Comparison of ENCODE assay signal across 28 cellular contexts in genomic region chr3:4900298-4900697, GRCh38.
DNase-seq lines count a peak whose midpoint lies in the region; ATAC-seq and TF ChIP-seq lines count a peak whose summit lies in the region.
"Had no signal": no experiment of that assay in that cellular context is flagged by ENCODE, and none has a peak within 500 bp of the region (broad histone marks: within the 10 kb centered on the region; RNA-seq: fewer than 3 reads in every experiment).

No MANE protein-coding gene starts in this region.

- intact Hi-C loops in activated CD8-positive, alpha-beta T cell treated with anti-CD3 and anti-CD28 coated beads for 36 hours (cut with micrococcal nuclease) = loop anchor here (10.0 kb wide), 1 partner anchor 75 kb away; no protein-coding TSS in a partner anchor

- no peaks in the 10 kb centered on the region for H3K27me3 Mint-ChIP-seq in activated naive CD8-positive, alpha-beta T cell
- H3K27me3 Mint-ChIP-seq in activated naive CD8-positive, alpha-beta T cell treated with anti-CD3 and anti-CD28 coated beads for 36 hours = no peaks in the 10 kb centered on the region
- no peaks in the 10 kb centered on the region for H3K27me3 Mint-ChIP-seq in activated CD8-positive, alpha-beta T cell treated with anti-CD3 and anti-CD28 coated beads for 36 hours
- H3K27me3 Mint-ChIP-seq in type B pancreatic cell = no peaks in the 10 kb centered on the region
- H3K27me3 Mint-ChIP-seq: dendritic cell treated with granulocyte-macrophage colony-stimulating factor and Interleukin-4, amounts not matched to agents 40 ng/mL and 50 ng/mL, for 4 days; naive thymus-derived CD8-positive, alpha-beta T cell; stimulated activated naive B cell treated with anti-CD40 and anti-IgM and Interleukin-4, amounts not matched to agents 10 μg/mL and 1 μg/mL and 100 μg/mL, for 72 hours had no signal

- H3K27ac Mint-ChIP-seq in activated naive CD8-positive, alpha-beta T cell = peak overlapping the region; percentile 62
- H3K27ac Mint-ChIP-seq in activated naive CD8-positive, alpha-beta T cell treated with anti-CD3 and anti-CD28 coated beads for 36 hours = no peak overlapping the region
- H3K27ac Mint-ChIP-seq in activated CD8-positive, alpha-beta T cell treated with anti-CD3 and anti-CD28 coated beads for 36 hours = no peak overlapping the region
- no peak overlapping the region for H3K27ac Mint-ChIP-seq in type B pancreatic cell
- H3K27ac Mint-ChIP-seq: dendritic cell treated with granulocyte-macrophage colony-stimulating factor and Interleukin-4, amounts not matched to agents 40 ng/mL and 50 ng/mL, for 4 days; stimulated activated naive B cell treated with anti-CD40 and anti-IgM and Interleukin-4, amounts not matched to agents 10 μg/mL and 1 μg/mL and 100 μg/mL, for 72 hours had no signal

- H3K4me3 Mint-ChIP-seq in activated naive CD8-positive, alpha-beta T cell = peak overlapping the region; percentile 27
- no peak overlapping the region for H3K4me3 Mint-ChIP-seq in activated naive CD8-positive, alpha-beta T cell treated with anti-CD3 and anti-CD28 coated beads for 36 hours
- H3K4me3 Mint-ChIP-seq in activated CD8-positive, alpha-beta T cell treated with anti-CD3 and anti-CD28 coated beads for 36 hours = no peak overlapping the region
- peak overlapping the region; percentile 51 for H3K4me3 Mint-ChIP-seq in type B pancreatic cell
- H3K4me3 Mint-ChIP-seq: dendritic cell treated with granulocyte-macrophage colony-stimulating factor and Interleukin-4, amounts not matched to agents 40 ng/mL and 50 ng/mL, for 4 days; naive thymus-derived CD8-positive, alpha-beta T cell; stimulated activated naive B cell treated with anti-CD40 and anti-IgM and Interleukin-4, amounts not matched to agents 10 μg/mL and 1 μg/mL and 100 μg/mL, for 72 hours had no signal

- no peaks in the 10 kb centered on the region for H3K36me3 ChIP-seq in right atrium auricular region
- H3K36me3 ChIP-seq: BLaER1, cardiac muscle cell, spleen had no signal

- POLR2A ChIA-PET in activated CD8-positive, alpha-beta T cell treated with anti-CD3 and anti-CD28 coated beads for 36 hours (lab: Charles Lee) = interaction anchor here (0.9 kb wide), 1 partner anchor 11 kb away, joined by 3 read pairs; no protein-coding TSS in a partner anchor

- no peaks in the 10 kb centered on the region for H3K36me3 Mint-ChIP-seq in activated naive CD8-positive, alpha-beta T cell
- H3K36me3 Mint-ChIP-seq in activated naive CD8-positive, alpha-beta T cell treated with anti-CD3 and anti-CD28 coated beads for 36 hours = peaks cover 3% of the 10 kb centered on the region
- no peaks in the 10 kb centered on the region for H3K36me3 Mint-ChIP-seq in activated CD8-positive, alpha-beta T cell treated with anti-CD3 and anti-CD28 coated beads for 36 hours (ENCODE audit: low read depth)
- no peaks in the 10 kb centered on the region for H3K36me3 Mint-ChIP-seq in type B pancreatic cell
- H3K36me3 Mint-ChIP-seq: stimulated activated naive B cell treated with anti-CD40 and anti-IgM and Interleukin-4, amounts not matched to agents 10 μg/mL and 1 μg/mL and 100 μg/mL, for 72 hours had no signal

- no peak for TF ChIP-seq CTCF in activated CD8-positive, alpha-beta T cell treated with anti-CD3 and anti-CD28 coated beads for 36 hours (IDR thresholded peaks at IDR 0.05)
- TF ChIP-seq CTCF in coronary artery (IDR thresholded peaks at IDR 0.05) (no peak), type B pancreatic cell (conservative IDR thresholded peaks at IDR 0.05) (no peak), right atrium auricular region (IDR thresholded peaks at IDR 0.05) (no peak)

- H3K9me3 ChIP-seq in right atrium auricular region = no peaks in the 10 kb centered on the region
- H3K9me3 ChIP-seq: BLaER1, SK-N-SH, spleen had no signal

- ATAC-seq in activated CD8-positive, alpha-beta T cell treated with anti-CD3 and anti-CD28 coated beads for 36 hours = no peak
- no peak for ATAC-seq in GM19023 (IDR thresholded peaks at IDR 0.05; ENCODE audit: unreplicated experiment)
- ATAC-seq: left ventricle myocardium superior; naive thymus-derived CD8-positive, alpha-beta T cell; right cardiac atrium; stimulated activated naive B cell treated with anti-CD40 and anti-IgM and Interleukin-4, amounts not matched to agents 10 μg/mL and 1 μg/mL and 100 μg/mL, for 72 hours had no signal

- H3K27ac ChIP-seq in coronary artery (peak overlapping the region; percentile 21 to 83), right atrium auricular region (no peak overlapping the region)
- H3K27ac ChIP-seq: BLaER1, cardiac muscle cell, spleen had no signal

- H3K4me3 ChIP-seq in coronary artery (no peak overlapping the region), right atrium auricular region (no peak overlapping the region)
- H3K4me3 ChIP-seq: BLaER1, cardiac muscle cell, spleen had no signal

- H3K4me1 ChIP-seq in right atrium auricular region = peaks cover 0 to 5% of the 10 kb centered on the region in 2 donors
- H3K4me1 ChIP-seq: BLaER1 had no signal

- CTCF ChIA-PET in activated CD8-positive, alpha-beta T cell treated with anti-CD3 and anti-CD28 coated beads for 36 hours (lab: Charles Lee) = interaction anchor here (1.7 kb wide), 1 partner anchor 179 kb away, joined by 3 read pairs; no protein-coding TSS in a partner anchor

- no peak for DNase-seq in activated naive CD8-positive, alpha-beta T cell treated with anti-CD3 and anti-CD28 coated beads for 36 hours
- peak; percentile 14 for DNase-seq in activated CD8-positive, alpha-beta T cell treated with anti-CD3 and anti-CD28 coated beads for 36 hours
- DNase-seq in coronary artery (ENCODE audit: low spot score) (no peak), type B pancreatic cell (ENCODE audit: extremely low spot score, unreplicated experiment) (no peak), NCI-H345 (lab: John Stamatoyannopoulos, UW) (no peak), right atrium auricular region (ENCODE audit: low spot score) (no peak)
- DNase-seq: ACHN; activated gamma-delta T cell; amygdala; IMR-90; left ventricle myocardium superior; midbrain; naive thymus-derived CD8-positive, alpha-beta T cell; NCI-H1105; NCI-H2029; NCI-H226; NCI-H82; SK-N-SH; spleen; stimulated activated CD4-positive, alpha-beta T cell treated with anti-CD3 and anti-CD28 coated beads, Interleukin-4, amount 100 ng/mL, for 1 hour; stimulated activated naive B cell treated with anti-CD40 and anti-IgM and Interleukin-4, amounts not matched to agents 10 μg/mL and 1 μg/mL and 100 μg/mL, for 72 hours; T-helper 9 cell had no signal

- no peaks in the 10 kb centered on the region for H3K27me3 ChIP-seq in right atrium auricular region
- H3K27me3 ChIP-seq: BLaER1, cardiac muscle cell, spleen had no signal

- no peaks in the 10 kb centered on the region for H3K9me3 Mint-ChIP-seq in activated naive CD8-positive, alpha-beta T cell (ENCODE audit: low read depth)
- no peaks in the 10 kb centered on the region for H3K9me3 Mint-ChIP-seq in activated naive CD8-positive, alpha-beta T cell treated with anti-CD3 and anti-CD28 coated beads for 36 hours
- H3K9me3 Mint-ChIP-seq in activated CD8-positive, alpha-beta T cell treated with anti-CD3 and anti-CD28 coated beads for 36 hours = no peaks in the 10 kb centered on the region
- H3K9me3 Mint-ChIP-seq in type B pancreatic cell = no peaks in the 10 kb centered on the region
- H3K9me3 Mint-ChIP-seq: dendritic cell treated with granulocyte-macrophage colony-stimulating factor and Interleukin-4, amounts not matched to agents 40 ng/mL and 50 ng/mL, for 4 days; naive thymus-derived CD8-positive, alpha-beta T cell; stimulated activated naive B cell treated with anti-CD40 and anti-IgM and Interleukin-4, amounts not matched to agents 10 μg/mL and 1 μg/mL and 100 μg/mL, for 72 hours had no signal

- H3K4me1 Mint-ChIP-seq in activated naive CD8-positive, alpha-beta T cell (ENCODE audit: low read depth) = peaks cover 50% of the 10 kb centered on the region
- H3K4me1 Mint-ChIP-seq in activated naive CD8-positive, alpha-beta T cell treated with anti-CD3 and anti-CD28 coated beads for 36 hours = peaks cover 47% of the 10 kb centered on the region
- peaks cover 55% of the 10 kb centered on the region for H3K4me1 Mint-ChIP-seq in activated CD8-positive, alpha-beta T cell treated with anti-CD3 and anti-CD28 coated beads for 36 hours (ENCODE audit: low read depth)
- peaks cover 38% of the 10 kb centered on the region for H3K4me1 Mint-ChIP-seq in type B pancreatic cell (ENCODE audit: unreplicated experiment)

Comparison
In these comparisons a context has a peak if more than half of its experiments do, and no peak if none do; other contexts are left out.
1. H3K4me3 Mint-ChIP-seq: peak in activated naive CD8-positive, alpha-beta T cell (single experiment) and type B pancreatic cell (single experiment); none in activated naive CD8-positive, alpha-beta T cell treated with anti-CD3 and anti-CD28 coated beads for 36 hours (single experiment) and activated CD8-positive, alpha-beta T cell treated with anti-CD3 and anti-CD28 coated beads for 36 hours (single experiment).
2. H3K27ac ChIP-seq: peak in coronary artery (2 of 2); none in right atrium auricular region (0 of 2).